ENCODE assay signal across 9 cellular contexts in the genomic region with DNA sequence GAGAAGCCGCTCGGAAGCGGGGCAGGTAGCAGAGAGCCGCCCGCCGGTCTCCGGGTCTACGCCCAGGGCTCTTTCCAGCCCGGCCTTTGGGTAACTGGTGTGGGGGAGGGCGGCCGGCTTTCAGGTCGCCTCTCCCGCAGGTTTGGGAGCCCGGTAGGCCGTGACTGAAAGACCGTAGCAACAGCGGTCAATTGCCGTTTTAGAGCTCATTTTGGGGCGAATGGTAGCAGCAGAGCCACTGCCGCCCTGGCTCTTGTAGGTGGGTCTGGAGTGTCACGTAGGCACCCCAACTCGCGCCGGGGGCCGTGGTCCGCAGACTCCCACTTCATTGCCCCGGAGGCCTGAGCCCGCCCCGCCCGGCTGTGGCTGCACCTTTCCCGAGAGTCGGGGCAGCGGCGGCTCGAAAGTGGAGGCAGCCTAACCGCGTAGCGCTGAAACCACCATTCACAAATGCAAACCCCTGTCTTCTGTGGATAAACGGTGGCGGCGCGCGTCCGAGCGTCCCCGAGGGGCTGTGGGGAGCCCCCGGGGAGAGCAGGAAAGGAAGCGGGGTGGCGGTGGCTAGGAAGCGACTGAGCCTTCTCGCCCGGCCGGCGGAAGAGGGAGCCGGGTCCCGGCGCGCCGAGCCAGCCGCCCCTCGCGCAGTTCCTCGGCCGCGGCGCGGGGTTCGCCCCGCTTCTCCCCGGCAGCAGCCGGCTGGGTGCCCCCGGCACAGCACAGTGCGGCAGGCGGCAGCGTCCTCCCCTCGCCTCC.
DNase-seq lines count a peak whose midpoint lies in the region; ATAC-seq and TF ChIP-seq lines count a peak whose summit lies in the region.
"Had no signal": no experiment of that assay in that cellular context is flagged by ENCODE, and none has a peak within 500 bp of the region (broad histone marks: within the 10 kb centered on the region; RNA-seq: fewer than 3 reads in every experiment).

No MANE protein-coding gene starts in this region.

- POLR2A ChIA-PET in activated CD4-positive, alpha-beta memory T cell treated with anti-CD3 and anti-CD28 coated beads for 36 hours (lab: Charles Lee): no interaction called here

- H3K36me3 Mint-ChIP-seq in activated CD4-positive, alpha-beta memory T cell treated with anti-CD3 and anti-CD28 coated beads for 36 hours: peaks cover 3% of the 10 kb centered on the region
- H3K36me3 Mint-ChIP-seq: memory B cell had no signal

- in situ Hi-C loops in transverse colon (cut with MboI; ENCODE audit: low pct_ligation_motif_present in 1 of 4, low pct_unique_long_range_greater_than_20kb in 1 of 4, low sequenced_read_pairs in 3 of 4): no loop called here

- no peaks in the 10 kb centered on the region for H3K9me3 Mint-ChIP-seq in activated CD4-positive, alpha-beta memory T cell treated with anti-CD3 and anti-CD28 coated beads for 36 hours
- H3K9me3 Mint-ChIP-seq: memory B cell had no signal

- no peak for TF ChIP-seq EP300 in transverse colon (IDR thresholded peaks at IDR 0.05; ENCODE audit: low read depth)

- intact Hi-C loops in right lobe of liver (cut with DNase I): no loop called here
- intact Hi-C loops in transverse colon (cut with DNase I; ENCODE audit: low total_unique reads): no loop called here
- intact Hi-C loops in activated CD4-positive, alpha-beta memory T cell treated with anti-CD3 and anti-CD28 coated beads for 36 hours (cut with micrococcal nuclease): no loop called here

- H3K4me3 Mint-ChIP-seq in activated CD4-positive, alpha-beta memory T cell treated with anti-CD3 and anti-CD28 coated beads for 36 hours: no peak overlapping the region

- TF ChIP-seq POLR2A in right lobe of liver (IDR thresholded peaks at IDR 0.05) (no peak), transverse colon (IDR thresholded peaks at IDR 0.05) (no peak)

- H3K9me3 ChIP-seq in right lobe of liver (no peaks in the 10 kb centered on the region), transverse colon (no peaks in the 10 kb centered on the region)

- peaks cover 36% of the 10 kb centered on the region for H3K27me3 Mint-ChIP-seq in activated CD4-positive, alpha-beta memory T cell treated with anti-CD3 and anti-CD28 coated beads for 36 hours

- no peak overlapping the region for H3K27ac Mint-ChIP-seq in activated CD4-positive, alpha-beta memory T cell treated with anti-CD3 and anti-CD28 coated beads for 36 hours
- H3K27ac Mint-ChIP-seq: memory B cell had no signal

- H3K27ac ChIP-seq in right lobe of liver: no peak overlapping the region
- no peak overlapping the region for H3K27ac ChIP-seq in transverse colon

- H3K4me1 Mint-ChIP-seq in activated CD4-positive, alpha-beta memory T cell treated with anti-CD3 and anti-CD28 coated beads for 36 hours (ENCODE audit: low read depth): peaks cover 2% of the 10 kb centered on the region

- CTCF ChIA-PET in activated CD4-positive, alpha-beta memory T cell treated with anti-CD3 and anti-CD28 coated beads for 36 hours (lab: Charles Lee): no interaction called here

- H3K4me1 ChIP-seq in right lobe of liver (peaks cover 0 to 15% (median 0%) of the 10 kb centered on the region in 4 donors), transverse colon (peaks cover 4 to 22% (median 13%) of the 10 kb centered on the region in 4 donors)

- H3K27me3 ChIP-seq in right lobe of liver: peaks cover 7 to 10% of the 10 kb centered on the region in 2 donors
- peaks cover 64% of the 10 kb centered on the region for H3K27me3 ChIP-seq in transverse colon

- no peaks in the 10 kb centered on the region for H3K36me3 ChIP-seq in right lobe of liver
- H3K36me3 ChIP-seq in transverse colon: no peaks in the 10 kb centered on the region

- ATAC-seq in GM21619 (IDR thresholded peaks at IDR 0.05; ENCODE audit: unreplicated experiment): peak; percentile 62
- ATAC-seq in right lobe of liver: peak; percentile 41 to 61 (median 52)
- no peak for ATAC-seq in HG03378 (IDR thresholded peaks at IDR 0.05; ENCODE audit: unreplicated experiment)

- TF ChIP-seq CTCF in choroid plexus epithelial cell (conservative IDR thresholded peaks at IDR 0.05; ENCODE audit: low read depth, low read length) (no peak), right lobe of liver (IDR thresholded peaks at IDR 0.05) (no peak), transverse colon (IDR thresholded peaks at IDR 0.05) (no peak)

- H3K4me3 ChIP-seq in choroid plexus epithelial cell (ENCODE audit: low read depth, low read length): peak overlapping the region; percentile 57
- peak overlapping the region; percentile 7 to 51 (median 28) for H3K4me3 ChIP-seq in right lobe of liver
- H3K4me3 ChIP-seq in transverse colon: peak overlapping the region; percentile 14 to 66 (median 46)

- WGBS in right lobe of liver (ENCODE audit: insufficient coverage, low coverage, low lambda C conversion rate, missing lambda C conversion rate): 1% methylated on average over 11 of the region's 76 CpGs
- 4% methylated on average over 68 of the region's 76 CpGs; no CpG with 5 or more reads in 1 of the 2 donors for WGBS in transverse colon (ENCODE audit: low coverage in 1 of 2), 2 donors

- DNase-seq in DMS153 (lab: John Stamatoyannopoulos, UW) (peak; percentile 38), NCI-H1105 (lab: John Stamatoyannopoulos, UW) (peak; percentile 19), choroid plexus epithelial cell (ENCODE audit: low read depth) (peak; percentile 12), right lobe of liver (peak; percentile 33 to 57 (median 39)), transverse colon (peak; percentile 13)
- no peak for DNase-seq in activated CD4-positive, alpha-beta memory T cell treated with anti-CD3 and anti-CD28 coated beads for 36 hours
